In the genomic region with DNA sequence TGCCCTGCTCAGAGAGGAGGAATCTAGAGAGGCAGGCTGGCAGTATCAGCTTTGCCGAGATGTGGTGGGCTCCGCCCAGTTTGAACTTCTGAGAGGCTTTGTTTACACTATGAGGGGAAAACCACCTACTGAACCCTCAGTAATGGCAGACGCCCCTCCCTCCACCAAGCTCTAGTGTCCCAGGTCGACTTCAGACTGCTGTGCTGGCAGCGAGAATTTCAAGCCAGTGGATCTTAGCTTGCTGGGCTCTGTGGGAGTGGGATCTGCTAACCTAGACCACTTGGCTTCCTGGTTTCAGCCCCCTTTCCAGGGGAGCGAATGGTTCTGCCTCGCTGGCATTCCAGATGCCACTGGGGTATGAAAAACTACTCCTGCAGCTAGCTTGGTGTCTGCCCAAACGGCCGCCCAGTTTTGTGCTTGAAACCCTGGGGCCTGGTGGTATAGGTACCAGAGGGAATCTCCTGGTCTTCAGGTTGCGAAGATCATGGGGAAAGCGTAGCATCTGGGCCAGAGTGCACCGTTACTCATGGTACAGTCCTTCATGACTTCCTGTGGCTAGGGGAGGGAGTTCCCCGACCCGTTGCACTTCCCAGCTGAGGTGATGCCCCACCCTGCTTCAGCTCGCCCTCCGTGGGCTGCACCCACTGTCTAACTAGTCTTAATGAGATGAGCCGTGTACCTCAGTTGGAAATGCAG, we compare ENCODE assay signal across 9 cellular contexts. TPM values are rescaled to one million over a fixed set of nuclear protein-coding genes. Genes with fewer than 3 reads are reported as not detected.
DNase-seq lines count a peak whose midpoint lies in the region; TF ChIP-seq lines count a peak whose summit lies in the region.
"Had no signal": no experiment of that assay in that cellular context is flagged by ENCODE, and none has a peak within 500 bp of the region (broad histone marks: within the 10 kb centered on the region; RNA-seq: fewer than 3 reads in every experiment).

No MANE protein-coding gene starts in this region.

- DNase-seq in NK-92 treated with Interleukin-12 subunit alpha and Interleukin-12 subunit beta, amount 100 ng/mL, for 24 hours (lab: John Stamatoyannopoulos, UW), result peak; percentile 16
- DNase-seq in NK-92 (lab: John Stamatoyannopoulos, UW; ENCODE audit: unreplicated experiment), result no peak
- peak; percentile 54 for DNase-seq in activated naive CD4-positive, alpha-beta T cell treated with anti-CD3 and anti-CD28 coated beads, Interleukin-2, amount 10 ng/mL, durations not matched to agents 7 days and 5 days
- no peak for DNase-seq in NOMO-1 (lab: John Stamatoyannopoulos, UW; ENCODE audit: unreplicated experiment in 2 of 2)
- no peak for DNase-seq in A673 (ENCODE audit: low spot score)
- no peak for DNase-seq in progenitor cell of endocrine pancreas (ENCODE audit: low spot score, unreplicated experiment)

- CTCF ChIA-PET in activated naive CD4-positive, alpha-beta T cell treated with anti-CD3 and anti-CD28 coated beads, Interleukin-2, amount 10 ng/mL, durations not matched to agents 7 days and 5 days (lab: Charles Lee), result interaction anchor here (0.7 kb wide), 1 partner anchor 15 kb away, joined by 3 read pairs; no protein-coding TSS in a partner anchor
- CTCF ChIA-PET in A673 (lab: Charles Lee), result no interaction called here

- no peaks in the 10 kb centered on the region for H3K9me3 ChIP-seq in A673 (ENCODE audit: low read depth, low read length, poor library complexity, severe bottlenecking)

- intact Hi-C loops in A673 (cut with micrococcal nuclease; ENCODE audit: unreplicated experiment), result no loop called here

- H3K27me3 ChIP-seq in A673 (replicated peaks; ENCODE audit: insufficient read depth, low read depth, low read length, poor library complexity), result no peaks in the 10 kb centered on the region

- H3K4me3 Mint-ChIP-seq in IgD-negative memory B cell (peak overlapping the region; percentile 19 to 80 (median 74)), progenitor cell of endocrine pancreas (ENCODE audit: low read depth) (no peak overlapping the region)
- peak overlapping the region; percentile 42 for H3K4me3 Mint-ChIP-seq in activated naive CD4-positive, alpha-beta T cell treated with anti-CD3 and anti-CD28 coated beads, Interleukin-2, amount 10 ng/mL, durations not matched to agents 7 days and 5 days
- peak overlapping the region; percentile 36 for H3K4me3 Mint-ChIP-seq in stimulated activated naive CD8-positive, alpha-beta T cell treated with anti-CD3 and anti-CD28 coated beads, Interleukin-15, Interleukin-2, amounts not matched to agents 100 ng/mL and 50 ng/mL, for 24 hours

- H3K27ac ChIP-seq in A673 (ENCODE audit: low read depth, low read length, poor library complexity, severe bottlenecking), result no peak overlapping the region
- H3K27ac ChIP-seq: 22Rv1 had no signal

- TF ChIP-seq CTCF in A673 (conservative IDR thresholded peaks at IDR 0.05; ENCODE audit: low read depth, low read length) (no peak), progenitor cell of endocrine pancreas (IDR thresholded peaks at IDR 0.05; ENCODE audit: unreplicated experiment) (no peak)

- H3K36me3 ChIP-seq in A673 (ENCODE audit: insufficient read depth, low read length, poor library complexity, severe bottlenecking), result no peaks in the 10 kb centered on the region

- H3K27me3 Mint-ChIP-seq in IgD-negative memory B cell (no peaks in the 10 kb centered on the region), progenitor cell of endocrine pancreas (no peaks in the 10 kb centered on the region)
- peaks cover 9% of the 10 kb centered on the region for H3K27me3 Mint-ChIP-seq in activated naive CD4-positive, alpha-beta T cell treated with anti-CD3 and anti-CD28 coated beads, Interleukin-2, amount 10 ng/mL, durations not matched to agents 7 days and 5 days
- H3K27me3 Mint-ChIP-seq in stimulated activated naive CD8-positive, alpha-beta T cell treated with anti-CD3 and anti-CD28 coated beads, Interleukin-15, Interleukin-2, amounts not matched to agents 100 ng/mL and 50 ng/mL, for 24 hours, result no peaks in the 10 kb centered on the region

- no peak overlapping the region for H3K4me3 ChIP-seq in A673 (ENCODE audit: low read depth, low read length, poor library complexity, severe bottlenecking)

- peak overlapping the region in 1 of 3 donors; percentile 76 for H3K27ac Mint-ChIP-seq in IgD-negative memory B cell
- peak overlapping the region; percentile 86 for H3K27ac Mint-ChIP-seq in activated naive CD4-positive, alpha-beta T cell treated with anti-CD3 and anti-CD28 coated beads, Interleukin-2, amount 10 ng/mL, durations not matched to agents 7 days and 5 days
- H3K27ac Mint-ChIP-seq in stimulated activated naive CD8-positive, alpha-beta T cell treated with anti-CD3 and anti-CD28 coated beads, Interleukin-15, Interleukin-2, amounts not matched to agents 100 ng/mL and 50 ng/mL, for 24 hours, result peak overlapping the region; percentile 64
- H3K27ac Mint-ChIP-seq in progenitor cell of endocrine pancreas, result no peak overlapping the region

- BruUV-seq in A673 (replicated peaks; lab: Mats Ljungman, UMichigan), result no TSS peak

- H3K4me1 Mint-ChIP-seq in IgD-negative memory B cell, result peaks cover 19 to 34% (median 23%) of the 10 kb centered on the region in 3 donors
- H3K4me1 Mint-ChIP-seq in activated naive CD4-positive, alpha-beta T cell treated with anti-CD3 and anti-CD28 coated beads, Interleukin-2, amount 10 ng/mL, durations not matched to agents 7 days and 5 days, result peaks cover 51% of the 10 kb centered on the region
- peaks cover 61% of the 10 kb centered on the region for H3K4me1 Mint-ChIP-seq in stimulated activated naive CD8-positive, alpha-beta T cell treated with anti-CD3 and anti-CD28 coated beads, Interleukin-15, Interleukin-2, amounts not matched to agents 100 ng/mL and 50 ng/mL, for 24 hours (ENCODE audit: low read depth)
- no peaks in the 10 kb centered on the region for H3K4me1 Mint-ChIP-seq in progenitor cell of endocrine pancreas (ENCODE audit: low read depth)

- H3K36me3 Mint-ChIP-seq in IgD-negative memory B cell (no peaks in the 10 kb centered on the region), progenitor cell of endocrine pancreas (ENCODE audit: insufficient read depth) (no peaks in the 10 kb centered on the region)
- H3K36me3 Mint-ChIP-seq in activated naive CD4-positive, alpha-beta T cell treated with anti-CD3 and anti-CD28 coated beads, Interleukin-2, amount 10 ng/mL, durations not matched to agents 7 days and 5 days, result peaks cover 41% of the 10 kb centered on the region
- peaks cover 10% of the 10 kb centered on the region for H3K36me3 Mint-ChIP-seq in stimulated activated naive CD8-positive, alpha-beta T cell treated with anti-CD3 and anti-CD28 coated beads, Interleukin-15, Interleukin-2, amounts not matched to agents 100 ng/mL and 50 ng/mL, for 24 hours (ENCODE audit: low read depth)

- POLR2A ChIA-PET in A673 (lab: Charles Lee; ENCODE audit: low non-redundant PET), result no interaction called here

- no peaks in the 10 kb centered on the region for H3K4me1 ChIP-seq in A673 (ENCODE audit: insufficient read depth, low read length, poor library complexity, severe bottlenecking)

- H3K9me3 Mint-ChIP-seq in IgD-negative memory B cell, result peaks cover 2 to 14% (median 5%) of the 10 kb centered on the region in 3 donors
- H3K9me3 Mint-ChIP-seq in activated naive CD4-positive, alpha-beta T cell treated with anti-CD3 and anti-CD28 coated beads, Interleukin-2, amount 10 ng/mL, durations not matched to agents 7 days and 5 days, result peaks cover 36% of the 10 kb centered on the region
- H3K9me3 Mint-ChIP-seq in stimulated activated naive CD8-positive, alpha-beta T cell treated with anti-CD3 and anti-CD28 coated beads, Interleukin-15, Interleukin-2, amounts not matched to agents 100 ng/mL and 50 ng/mL, for 24 hours, result peaks cover 15% of the 10 kb centered on the region
- peaks cover 26% of the 10 kb centered on the region for H3K9me3 Mint-ChIP-seq in progenitor cell of endocrine pancreas (ENCODE audit: low read depth)

RNA-seq across cellular contexts. Expression of a gene that starts 43.6 kb away (rescaled TPM):
- polyA plus RNA-seq in IgD-negative memory B cell, result 18.2 TPM
- total RNA-seq in A673 (2021) (23.5 and 24.5 TPM in 2 replicates), progenitor cell of endocrine pancreas (32.9 and 33.0 TPM in 2 replicates)

Comparison
In these comparisons a context has a peak if more than half of its experiments do, and no peak if none do; other contexts are left out.
1. DNase-seq: peak in NK-92 treated with Interleukin-12 subunit alpha and Interleukin-12 subunit beta, amount 100 ng/mL, for 24 hours (single experiment) and activated naive CD4-positive, alpha-beta T cell treated with anti-CD3 and anti-CD28 coated beads, Interleukin-2, amount 10 ng/mL, durations not matched to agents 7 days and 5 days (single experiment); none in NK-92 (single experiment), NOMO-1 (0 of 2), A673 (single experiment) and progenitor cell of endocrine pancreas (single experiment).